10 cellular contexts compared by ENCODE assay signal in genomic region chr6:132819405-132820145, GRCh38. TPM values are rescaled to one million over a fixed set of nuclear protein-coding genes. Genes with fewer than 3 reads are reported as not detected.
DNase-seq lines count a peak whose midpoint lies in the region; ATAC-seq and TF ChIP-seq lines count a peak whose summit lies in the region.
"Had no signal": no experiment of that assay in that cellular context is flagged by ENCODE, and none has a peak within 500 bp of the region (broad histone marks: within the 10 kb centered on the region; RNA-seq: fewer than 3 reads in every experiment).

No MANE protein-coding gene starts in this region.

- peaks cover 27% of the 10 kb centered on the region for H3K4me1 Mint-ChIP-seq in endodermal cell
- peaks cover 59% of the 10 kb centered on the region for H3K4me1 Mint-ChIP-seq in stimulated activated naive CD8-positive, alpha-beta T cell treated with anti-CD3 and anti-CD28 coated beads, Interleukin-15, amount 100 ng/mL, for 72 hours

- H3K4me2 ChIP-seq in PC-3 (ENCODE audit: low read length), result no peak overlapping the region

- DNase-seq in cardiac muscle cell (ENCODE audit: low read depth in 1 of 2, low spot score in 1 of 2), result no peak
- DNase-seq in heart left ventricle, result no peak
- DNase-seq in PC-3, result peak; percentile 51
- peak; percentile 44 for DNase-seq in endodermal cell
- DNase-seq in stimulated activated naive CD8-positive, alpha-beta T cell treated with anti-CD3 and anti-CD28 coated beads, Interleukin-15, amount 100 ng/mL, for 72 hours, result no peak
- DNase-seq in nucleus accumbens (lab: John Stamatoyannopoulos, UW), result no peak
- no peak for DNase-seq in suprapubic skin (ENCODE audit: low spot score in 2 of 2)
- DNase-seq: NCI-H2029 treated with DMSO at 0.1 percent for 48 hours had no signal

- H3K9ac ChIP-seq in PC-3 (ENCODE audit: low read length) (no peak overlapping the region), endodermal cell (ENCODE audit: extremely low read depth, low read length, poor library complexity, severe bottlenecking) (no peak overlapping the region)

- H3K9me3 ChIP-seq in cardiac muscle cell (ENCODE audit: low read depth) (no peaks in the 10 kb centered on the region), heart left ventricle (no peaks in the 10 kb centered on the region), PC-3 (ENCODE audit: low read length) (no peaks in the 10 kb centered on the region), endodermal cell (ENCODE audit: control insufficient read depth, low read length) (no peaks in the 10 kb centered on the region), suprapubic skin (no peaks in the 10 kb centered on the region)
- H3K9me3 ChIP-seq: esophagus muscularis mucosa had no signal

- TF ChIP-seq POLR2A in heart left ventricle (IDR thresholded peaks at IDR 0.05) (no peak), suprapubic skin (IDR thresholded peaks at IDR 0.05) (no peak)

- peaks cover 36% of the 10 kb centered on the region for H3K79me2 ChIP-seq in PC-3 (ENCODE audit: low read length)

- H4K20me1 ChIP-seq in PC-3 (ENCODE audit: low read length), result peaks cover 51% of the 10 kb centered on the region

- no peaks in the 10 kb centered on the region for H3K9me3 Mint-ChIP-seq in endodermal cell
- no peaks in the 10 kb centered on the region for H3K9me3 Mint-ChIP-seq in stimulated activated naive CD8-positive, alpha-beta T cell treated with anti-CD3 and anti-CD28 coated beads, Interleukin-15, amount 100 ng/mL, for 72 hours

- H3K36me3 Mint-ChIP-seq in endodermal cell (ENCODE audit: low read depth), result peaks cover 51% of the 10 kb centered on the region

- no peaks in the 10 kb centered on the region for H3K27me3 Mint-ChIP-seq in endodermal cell (ENCODE audit: insufficient read depth)
- no peaks in the 10 kb centered on the region for H3K27me3 Mint-ChIP-seq in stimulated activated naive CD8-positive, alpha-beta T cell treated with anti-CD3 and anti-CD28 coated beads, Interleukin-15, amount 100 ng/mL, for 72 hours

- no TSS peak for BruUV-seq in PC-3 (replicated peaks; lab: Mats Ljungman, UMichigan)

- TF ChIP-seq EP300 in suprapubic skin (IDR thresholded peaks at IDR 0.05), result no peak

- H3K27ac ChIP-seq in cardiac muscle cell, result peak overlapping the region; percentile 46
- no peak overlapping the region for H3K27ac ChIP-seq in heart left ventricle
- no peak overlapping the region for H3K27ac ChIP-seq in PC-3 (ENCODE audit: low read length)
- H3K27ac ChIP-seq in endodermal cell (ENCODE audit: low read depth, low read length), result no peak overlapping the region
- H3K27ac ChIP-seq in suprapubic skin, result no peak overlapping the region

- no peak overlapping the region for H2AFZ ChIP-seq in PC-3 (ENCODE audit: low read length)

- H3K4me3 Mint-ChIP-seq in endodermal cell, result no peak overlapping the region
- no peak overlapping the region for H3K4me3 Mint-ChIP-seq in stimulated activated naive CD8-positive, alpha-beta T cell treated with anti-CD3 and anti-CD28 coated beads, Interleukin-15, amount 100 ng/mL, for 72 hours

- 69 to 95% (median 91%) methylated on average over 4 of the region's 4 CpGs for WGBS in heart left ventricle, 4 donors
- WGBS in endodermal cell (ENCODE audit: insufficient coverage in 1 of 2, insufficient read length in 1 of 2), 2 experiments, result 95 to 100% methylated on average over 3 to 4 of the region's 4 CpGs
- 82% methylated on average over 4 of the region's 4 CpGs for WGBS in suprapubic skin

- H3K4me1 ChIP-seq in cardiac muscle cell (ENCODE audit: low read depth) (peaks cover 9% of the 10 kb centered on the region), heart left ventricle (peaks cover 0 to 39% (median 27%) of the 10 kb centered on the region in 12 donors), PC-3 (ENCODE audit: insufficient read depth, low read length) (peaks cover 16% of the 10 kb centered on the region), endodermal cell (ENCODE audit: control insufficient read depth, insufficient read depth, low read length) (no peaks in the 10 kb centered on the region), suprapubic skin (peaks cover 35% of the 10 kb centered on the region)

- peaks cover 28% of the 10 kb centered on the region for H3F3A ChIP-seq in PC-3 (ENCODE audit: low read length, unreplicated experiment)

- no peak for ATAC-seq in heart left ventricle
- ATAC-seq in PC-3, result peak; percentile 50
- no peak for ATAC-seq in stimulated activated naive CD8-positive, alpha-beta T cell treated with anti-CD3 and anti-CD28 coated beads, Interleukin-15, amount 100 ng/mL, for 72 hours
- ATAC-seq in GM18861 (IDR thresholded peaks at IDR 0.05; ENCODE audit: unreplicated experiment), result no peak

- POLR2A ChIA-PET in PC-3 (lab: Charles Lee; ENCODE audit: unreplicated experiment), result no interaction called here

- H3K27me3 ChIP-seq in cardiac muscle cell (no peaks in the 10 kb centered on the region), heart left ventricle (no peaks in the 10 kb centered on the region), PC-3 (ENCODE audit: low read length) (no peaks in the 10 kb centered on the region), endodermal cell (ENCODE audit: control insufficient read depth, insufficient read depth, low read length, poor library complexity, severe bottlenecking) (no peaks in the 10 kb centered on the region), suprapubic skin (no peaks in the 10 kb centered on the region)
- H3K27me3 ChIP-seq: esophagus muscularis mucosa had no signal

- no peak for TF ChIP-seq CTCF in cardiac muscle cell (IDR thresholded peaks at IDR 0.05; ENCODE audit: low read depth, low read length)
- TF ChIP-seq CTCF in heart left ventricle (IDR thresholded peaks at IDR 0.05), result no peak
- TF ChIP-seq CTCF in PC-3 (conservative IDR thresholded peaks at IDR 0.05; ENCODE audit: low read depth, low read length), result no peak
- no peak for TF ChIP-seq CTCF in endodermal cell (conservative IDR thresholded peaks at IDR 0.05)
- no peak for TF ChIP-seq CTCF in suprapubic skin (IDR thresholded peaks at IDR 0.05)

- intact Hi-C loops in heart left ventricle (cut with DNase I), result loop anchor here in 4 of 10 donors (10.0 kb wide), 4 partner anchors 305 to 1095 kb away; partner anchors contain the start of gene STX7 (in 1 of the 4)
- intact Hi-C loops in PC-3 (cut with micrococcal nuclease), result loop anchor here (5.0 to 10.0 kb wide), 2 partner anchors 115 to 368 kb away; no protein-coding TSS in a partner anchor

- H3K9me2 ChIP-seq in PC-3 (replicated peaks; ENCODE audit: low read length), result no peaks in the 10 kb centered on the region

- CTCF ChIA-PET in PC-3 (lab: Charles Lee), result no interaction called here

- peak overlapping the region; percentile 36 for H3K27ac Mint-ChIP-seq in endodermal cell
- peak overlapping the region; percentile 1 to 85 for H3K27ac Mint-ChIP-seq in stimulated activated naive CD8-positive, alpha-beta T cell treated with anti-CD3 and anti-CD28 coated beads, Interleukin-15, amount 100 ng/mL, for 72 hours

- H3K36me3 ChIP-seq in cardiac muscle cell (peaks cover 35% of the 10 kb centered on the region), heart left ventricle (peaks cover 0 to 62% (median 46%) of the 10 kb centered on the region in 9 donors), PC-3 (ENCODE audit: low read depth, low read length) (peaks cover 45% of the 10 kb centered on the region), endodermal cell (ENCODE audit: control insufficient read depth, insufficient read depth, low read length) (peaks cover 51% of the 10 kb centered on the region), suprapubic skin (peaks cover 35% of the 10 kb centered on the region)

- H3K4me3 ChIP-seq in cardiac muscle cell (no peak overlapping the region), heart left ventricle (no peak overlapping the region), PC-3 (ENCODE audit: low read length) (no peak overlapping the region), endodermal cell (ENCODE audit: low read length) (no peak overlapping the region), suprapubic skin (no peak overlapping the region)
- H3K4me3 ChIP-seq: esophagus muscularis mucosa had no signal

RNA-seq across cellular contexts. Expression of gene RPS12, which starts 5.2 kb away (rescaled TPM):
- 579 and 830 TPM in 2 replicates for total RNA-seq in cardiac muscle cell
- polyA plus RNA-seq in cardiac muscle cell, result 348 and 386 TPM in 2 replicates
- total RNA-seq in heart left ventricle, result 100 to 1,000 TPM; 336 to 694 (median 475) TPM
- 1,000 to 10,000 TPM in 1 of 2 donors, 100 to 1,000 TPM in 1; 421 to 2,078 TPM for polyA plus RNA-seq in heart left ventricle
- 770 and 1,189 TPM in 2 replicates for total RNA-seq in PC-3 (2014; rRNA removed)
- total RNA-seq in endodermal cell, result 1,000 to 10,000 TPM; 1,249 to 1,298 TPM
- polyA plus RNA-seq in endodermal cell (2013, experiment 1 of 2), result 2,047 TPM
- 1,835 TPM for polyA plus RNA-seq in endodermal cell (2013, experiment 2 of 2)
- total RNA-seq in suprapubic skin, result 1,000 to 10,000 TPM in 3 of 4 donors, 100 to 1,000 TPM in 1; 975 to 2,366 (median 2,183) TPM

RNA-seq across cellular contexts. Expression of gene SLC18B1, which starts 21.1 kb away (rescaled TPM):
- total RNA-seq in cardiac muscle cell, result 9.3 and 12.6 TPM in 2 replicates
- 18.7 and 24.8 TPM in 2 replicates for polyA plus RNA-seq in cardiac muscle cell
- total RNA-seq in heart left ventricle, result 1 to 10 TPM; 1.1 to 7.4 (median 2.8) TPM
- 1 to 10 TPM; 2.5 to 3.1 TPM for polyA plus RNA-seq in heart left ventricle
- total RNA-seq in PC-3 (2014; rRNA removed), result 8.4 and 9.1 TPM in 2 replicates
- total RNA-seq in endodermal cell, result 10 to 100 TPM; 10.9 to 15.3 TPM
- polyA plus RNA-seq in endodermal cell (2013, experiment 1 of 2), result 16.0 TPM
- 14.4 TPM for polyA plus RNA-seq in endodermal cell (2013, experiment 2 of 2)
- total RNA-seq in suprapubic skin, result 10 to 100 TPM in 2 of 4 donors, 1 to 10 TPM in 2; 8.4 to 11.2 (median 9.9) TPM

Comparison
In these comparisons a context has a peak if more than half of its experiments do, and no peak if none do; other contexts are left out.
1. DNase-seq: peak in PC-3 (single experiment) and endodermal cell (single experiment); none in cardiac muscle cell (0 of 2), heart left ventricle (0 of 5), stimulated activated naive CD8-positive, alpha-beta T cell treated with anti-CD3 and anti-CD28 coated beads, Interleukin-15, amount 100 ng/mL, for 72 hours (0 of 2), nucleus accumbens (0 of 56) and suprapubic skin (0 of 2).